ENCODE assay signal across 1 cellular context in genomic region chr5:39158127-39158593, GRCh38.
TF ChIP-seq lines count a peak whose summit lies in the region.

No MANE protein-coding gene starts in this region.

TF ChIP-seq in K562, 482 proteins besides CTCF, POLR2A, EP300 and RAD21 (continued from another document and continues in another):
- peak; percentile 76 for TF ChIP-seq ATF3 (IDR thresholded peaks at IDR 0.05)
- no peak for TF ChIP-seq ATF3 (CRISPR knock-in tag; conservative IDR thresholded peaks at IDR 0.05)
- no peak for TF ChIP-seq SRSF9 (IDR thresholded peaks at IDR 0.05; ENCODE audit: borderline replicate concordance, low read depth, low read length)
- TF ChIP-seq ZBTB11 (CRISPR knock-in tag; IDR thresholded peaks at IDR 0.05), result peak in 1 of 3 experiments; percentile 65; a peak in 1 of 6 replicates
- no peak for TF ChIP-seq NR2C1 (IDR thresholded peaks at IDR 0.05)
- no peak for TF ChIP-seq NR2C1 (tag; IDR thresholded peaks at IDR 0.05)
- peak; percentile 86 for TF ChIP-seq BRD9 (IDR thresholded peaks at IDR 0.05; ENCODE audit: low read depth, partially characterized antibody)
- TF ChIP-seq ADNP (tag; IDR thresholded peaks at IDR 0.05), result no peak; the same call in 1 of the 2 replicates
- peak; percentile 33 for TF ChIP-seq PRDM10 (IDR thresholded peaks at IDR 0.05; ENCODE audit: partially characterized antibody)
- no peak; the same call in 1 of the 2 replicates for TF ChIP-seq BACH1 (tag; IDR thresholded peaks at IDR 0.05)
- TF ChIP-seq SMC3 (conservative IDR thresholded peaks at IDR 0.05; ENCODE audit: insufficient read depth, low read depth, low read length), result 0 out of 2 replicates have a peak, but pooled peaks have one; percentile 8
- peak; percentile 80 for TF ChIP-seq JUN (IDR thresholded peaks at IDR 0.05; ENCODE audit: borderline replicate concordance, low read depth, low read length)
- no peak for TF ChIP-seq JUN (CRISPR knock-in tag; IDR thresholded peaks at IDR 0.05; ENCODE audit: borderline replicate concordance)
- no peak for TF ChIP-seq NR2C2 (CRISPR knock-in tag; IDR thresholded peaks at IDR 0.05)
- TF ChIP-seq NR2C2 (tag; IDR thresholded peaks at IDR 0.05), result 0 out of 2 replicates have a peak, but pooled peaks have one; percentile 55
- TF ChIP-seq ZBTB40 (IDR thresholded peaks at IDR 0.05), result peak; percentile 33; the same call in 1 of the 2 replicates
- no peak for TF ChIP-seq ZBTB40 (CRISPR knock-in tag; IDR thresholded peaks at IDR 0.05)
- peak; percentile 67 for TF ChIP-seq POLR2H (tag; IDR thresholded peaks at IDR 0.05; ENCODE audit: low read depth)
- TF ChIP-seq ZBTB17 (CRISPR knock-in tag; IDR thresholded peaks at IDR 0.05), result 0 out of 2 replicates have a peak, but pooled peaks have one; percentile 26
- peak; percentile 80 for TF ChIP-seq ARID1B (IDR thresholded peaks at IDR 0.05)
- TF ChIP-seq HMBOX1 (IDR thresholded peaks at IDR 0.05), result 0 out of 2 replicates have a peak, but pooled peaks have one; percentile 38
- 0 out of 2 replicates have a peak, but pooled peaks have one; percentile 34 for TF ChIP-seq SOX6 (IDR thresholded peaks at IDR 0.05)
- no peak for TF ChIP-seq ZNF347 (CRISPR knock-in tag; IDR thresholded peaks at IDR 0.05; ENCODE audit: low read depth)
- TF ChIP-seq NCOA1 (IDR thresholded peaks at IDR 0.05; ENCODE audit: low read depth), result peak; percentile 35; the same call in 1 of the 2 replicates
- peak; percentile 63 for TF ChIP-seq DMBX1 (CRISPR knock-in tag; IDR thresholded peaks at IDR 0.05; ENCODE audit: borderline replicate concordance)
- peak; percentile 77; the same call in 1 of the 2 replicates for TF ChIP-seq ZNF589 (CRISPR knock-in tag; IDR thresholded peaks at IDR 0.05; ENCODE audit: low read depth)
- no peak for TF ChIP-seq ZNF77 (CRISPR knock-in tag; IDR thresholded peaks at IDR 0.05)
- TF ChIP-seq FOS (IDR thresholded peaks at IDR 0.05; ENCODE audit: extremely low read depth, insufficient read length), result peak; percentile 36
- peak; percentile 70 for TF ChIP-seq TEAD4 (IDR thresholded peaks at IDR 0.05; ENCODE audit: low read length)
- no peak for TF ChIP-seq TEAD4 (CRISPR knock-in tag; IDR thresholded peaks at IDR 0.05; ENCODE audit: borderline replicate concordance)
- no peak for TF ChIP-seq CCAR2 (IDR thresholded peaks at IDR 0.05; ENCODE audit: low read depth, low read length)
- TF ChIP-seq TFE3 (CRISPR knock-in tag; IDR thresholded peaks at IDR 0.05), result no peak
- 0 out of 2 replicates have a peak, but pooled peaks have one; percentile 26 for TF ChIP-seq HDAC2 (IDR thresholded peaks at IDR 0.05)
